In genomic region chr22:35398574-35398973, GRCh38 we compare ENCODE assay signal across 1 cellular context.
TF ChIP-seq lines count a peak whose summit lies in the region.

No MANE protein-coding gene starts in this region.

TF ChIP-seq in HCT116, 20 proteins besides CTCF, POLR2A, EP300 and RAD21 (continued from another document):
- TF ChIP-seq ATF3 (IDR thresholded peaks at IDR 0.05) (no peak), CBX3 (IDR thresholded peaks at IDR 0.05; ENCODE audit: low read depth) (no peak), ZFX (IDR thresholded peaks at IDR 0.05) (no peak), ZBTB33 (IDR thresholded peaks at IDR 0.05; ENCODE audit: extremely low read depth, insufficient replicate concordance, low read length) (no peak)
